In genomic region chr9:77848897-77849296, GRCh38 we compare ENCODE assay signal across 8 cellular contexts.
DNase-seq lines count a peak whose midpoint lies in the region; ATAC-seq and TF ChIP-seq lines count a peak whose summit lies in the region.

No MANE protein-coding gene starts in this region.

- H3K4me3 Mint-ChIP-seq in HFFc6, result peak overlapping the region; percentile 52
- no peak overlapping the region for H3K4me3 Mint-ChIP-seq in activated T-cell treated with anti-CD3 and anti-CD28 coated beads, Interleukin-2, amount 50 U/mL, for 24 hours
- H3K4me3 Mint-ChIP-seq in activated T-helper 1 cell treated with anti-CD3 and anti-CD28 coated beads, Interleukin-12 subunit alpha, Interleukin-12 subunit beta, Interleukin-2, Interleukin-4 antibody, amounts not matched to agents 30 ng/mL and 10 ng/mL and 1 ng/mL, durations not matched to agents 14 hours and 24 hours and 36 hours, result no peak overlapping the region

- no peaks in the 10 kb centered on the region; the same call in 1 of the 2 replicates for H3K27me3 Mint-ChIP-seq in HFFc6 (ENCODE audit: insufficient read depth)
- no peaks in the 10 kb centered on the region for H3K27me3 Mint-ChIP-seq in activated T-cell treated with anti-CD3 and anti-CD28 coated beads, Interleukin-2, amount 50 U/mL, for 24 hours
- H3K27me3 Mint-ChIP-seq in activated T-helper 1 cell treated with anti-CD3 and anti-CD28 coated beads, Interleukin-12 subunit alpha, Interleukin-12 subunit beta, Interleukin-2, Interleukin-4 antibody, amounts not matched to agents 30 ng/mL and 10 ng/mL and 1 ng/mL, durations not matched to agents 14 hours and 24 hours and 36 hours (ENCODE audit: insufficient read depth), result no peaks in the 10 kb centered on the region

- H3K4me3 ChIP-seq in astrocyte of the spinal cord (ENCODE audit: low read depth, low read length), result no peak overlapping the region

- H3K27ac Mint-ChIP-seq in HFFc6, result peak overlapping the region; percentile 86
- H3K27ac Mint-ChIP-seq in activated T-cell treated with anti-CD3 and anti-CD28 coated beads, Interleukin-2, amount 50 U/mL, for 24 hours, result no peak overlapping the region
- H3K27ac Mint-ChIP-seq in activated T-helper 1 cell treated with anti-CD3 and anti-CD28 coated beads, Interleukin-12 subunit alpha, Interleukin-12 subunit beta, Interleukin-2, Interleukin-4 antibody, amounts not matched to agents 30 ng/mL and 10 ng/mL and 1 ng/mL, durations not matched to agents 14 hours and 24 hours and 36 hours, result no peak overlapping the region

- in situ Hi-C loops in astrocyte of the spinal cord (cut with HindIII; ENCODE audit: low sequenced_read_pairs), result no loop called here

- TF ChIP-seq CTCF in HFFc6 (IDR thresholded peaks at IDR 0.05), result no peak
- no peak for TF ChIP-seq CTCF in astrocyte of the spinal cord (IDR thresholded peaks at IDR 0.05; ENCODE audit: low read depth, low read length)

- no peaks in the 10 kb centered on the region for H3K36me3 Mint-ChIP-seq in HFFc6 (ENCODE audit: low read depth)
- no peaks in the 10 kb centered on the region for H3K36me3 Mint-ChIP-seq in activated T-cell treated with anti-CD3 and anti-CD28 coated beads, Interleukin-2, amount 50 U/mL, for 24 hours (ENCODE audit: low read depth)
- H3K36me3 Mint-ChIP-seq in activated T-helper 1 cell treated with anti-CD3 and anti-CD28 coated beads, Interleukin-12 subunit alpha, Interleukin-12 subunit beta, Interleukin-2, Interleukin-4 antibody, amounts not matched to agents 30 ng/mL and 10 ng/mL and 1 ng/mL, durations not matched to agents 14 hours and 24 hours and 36 hours (ENCODE audit: low read depth), result no peaks in the 10 kb centered on the region

- intact Hi-C loops in activated T-helper 1 cell treated with anti-CD3 and anti-CD28 coated beads, Interleukin-12 subunit alpha, Interleukin-12 subunit beta, Interleukin-2, Interleukin-4 antibody, amounts not matched to agents 30 ng/mL and 10 ng/mL and 1 ng/mL, durations not matched to agents 14 hours and 24 hours and 36 hours (cut with micrococcal nuclease), result loop anchor here (10.0 kb wide), 2 partner anchors 204 to 674 kb away; partner anchors contain the start of genes GNA14 and VPS13A

- H3K4me1 Mint-ChIP-seq in HFFc6 (ENCODE audit: low read depth), result peaks cover 4% of the 10 kb centered on the region
- H3K4me1 Mint-ChIP-seq in activated T-cell treated with anti-CD3 and anti-CD28 coated beads, Interleukin-2, amount 50 U/mL, for 24 hours (ENCODE audit: low read depth), result peaks cover 34% of the 10 kb centered on the region
- peaks cover 30% of the 10 kb centered on the region for H3K4me1 Mint-ChIP-seq in activated T-helper 1 cell treated with anti-CD3 and anti-CD28 coated beads, Interleukin-12 subunit alpha, Interleukin-12 subunit beta, Interleukin-2, Interleukin-4 antibody, amounts not matched to agents 30 ng/mL and 10 ng/mL and 1 ng/mL, durations not matched to agents 14 hours and 24 hours and 36 hours (ENCODE audit: low read depth)

- no peaks in the 10 kb centered on the region for H3K9me3 Mint-ChIP-seq in HFFc6
- H3K9me3 Mint-ChIP-seq in activated T-cell treated with anti-CD3 and anti-CD28 coated beads, Interleukin-2, amount 50 U/mL, for 24 hours, result no peaks in the 10 kb centered on the region
- no peaks in the 10 kb centered on the region for H3K9me3 Mint-ChIP-seq in activated T-helper 1 cell treated with anti-CD3 and anti-CD28 coated beads, Interleukin-12 subunit alpha, Interleukin-12 subunit beta, Interleukin-2, Interleukin-4 antibody, amounts not matched to agents 30 ng/mL and 10 ng/mL and 1 ng/mL, durations not matched to agents 14 hours and 24 hours and 36 hours

- DNase-seq in HFFc6 (peak; percentile 80), astrocyte of the spinal cord (ENCODE audit: low read depth, low spot score) (peak; percentile 84), iris pigment epithelial cell (ENCODE audit: low read depth) (peak; percentile 95), stromal cell of bone marrow (ENCODE audit: low read depth) (peak; percentile 88), DMS53 treated with DMSO at 0.1 percent for 48 hours (lab: John Stamatoyannopoulos, UW; ENCODE audit: unreplicated experiment) (no peak)
- no peak for DNase-seq in activated T-cell treated with anti-CD3 and anti-CD28 coated beads, Interleukin-2, amount 50 U/mL, for 24 hours
- no peak for DNase-seq in activated T-helper 1 cell treated with anti-CD3 and anti-CD28 coated beads, Interleukin-12 subunit alpha, Interleukin-12 subunit beta, Interleukin-2, Interleukin-4 antibody, amounts not matched to agents 30 ng/mL and 10 ng/mL and 1 ng/mL, durations not matched to agents 14 hours and 24 hours and 36 hours (ENCODE audit: low spot score)

- ATAC-seq in HG03175 (IDR thresholded peaks at IDR 0.05; ENCODE audit: unreplicated experiment), result no peak

Comparison
In these comparisons a context has a peak if more than half of its experiments do, and no peak if none do; other contexts are left out.
1. DNase-seq: peak in HFFc6 (single experiment), astrocyte of the spinal cord (single experiment), iris pigment epithelial cell (single experiment) and stromal cell of bone marrow (single experiment); none in DMS53 treated with DMSO at 0.1 percent for 48 hours (single experiment), activated T-cell treated with anti-CD3 and anti-CD28 coated beads, Interleukin-2, amount 50 U/mL, for 24 hours (single experiment) and activated T-helper 1 cell treated with anti-CD3 and anti-CD28 coated beads, Interleukin-12 subunit alpha, Interleukin-12 subunit beta, Interleukin-2, Interleukin-4 antibody, amounts not matched to agents 30 ng/mL and 10 ng/mL and 1 ng/mL, durations not matched to agents 14 hours and 24 hours and 36 hours (single experiment).